In genomic region chr11:65817815-65818680, GRCh38 we compare ENCODE assay signal across 8 cellular contexts. TPM values are rescaled to one million over a fixed set of nuclear protein-coding genes. Genes with fewer than 3 reads are reported as not detected.
DNase-seq lines count a peak whose midpoint lies in the region; ATAC-seq and TF ChIP-seq lines count a peak whose summit lies in the region.

No MANE protein-coding gene starts in this region.

- no peaks in the 10 kb centered on the region for H3K27me3 ChIP-seq in liver (ENCODE audit: control insufficient read depth in 4 of 4, insufficient read depth in 4 of 4, low read length in 3 of 4)

- peaks cover 47% of the 10 kb centered on the region for H3K4me1 Mint-ChIP-seq in dendritic cell treated with granulocyte-macrophage colony-stimulating factor and Interleukin-4, amounts not matched to agents 40 ng/mL and 50 ng/mL, for 4 days (ENCODE audit: low read depth)

- no peaks in the 10 kb centered on the region for H3K9me3 ChIP-seq in liver (ENCODE audit: control insufficient read depth in 4 of 4, low read length in 3 of 4)

- intact Hi-C loops in dendritic cell treated with granulocyte-macrophage colony-stimulating factor and Interleukin-4, amounts not matched to agents 40 ng/mL and 50 ng/mL, for 4 days (cut with micrococcal nuclease) = loop anchor here (1.0 kb wide), 2 partner anchors 38 to 106 kb away; partner anchors contain the start of genes AP5B1 and KAT5

- H3K27ac Mint-ChIP-seq in dendritic cell treated with granulocyte-macrophage colony-stimulating factor and Interleukin-4, amounts not matched to agents 40 ng/mL and 50 ng/mL, for 4 days = peak overlapping the region; percentile 77

- peak overlapping the region; percentile 54 to 89 for H3K9ac ChIP-seq in liver (ENCODE audit: low read depth in 1 of 2, low read length in 2 of 2)

- H3K4me3 Mint-ChIP-seq in dendritic cell treated with granulocyte-macrophage colony-stimulating factor and Interleukin-4, amounts not matched to agents 40 ng/mL and 50 ng/mL, for 4 days = peak overlapping the region; percentile 78

- H3K9me3 Mint-ChIP-seq in dendritic cell treated with granulocyte-macrophage colony-stimulating factor and Interleukin-4, amounts not matched to agents 40 ng/mL and 50 ng/mL, for 4 days = no peaks in the 10 kb centered on the region

- H3K4me1 ChIP-seq in liver (ENCODE audit: control insufficient read depth in 4 of 4, insufficient read depth in 4 of 4, low read length in 3 of 4) = peaks cover 0 to 17% (median 11%) of the 10 kb centered on the region in 4 donors

- no peaks in the 10 kb centered on the region for H3K36me3 ChIP-seq in liver (ENCODE audit: control insufficient read depth in 4 of 4, insufficient read depth in 3 of 4, low read depth in 1 of 4, low read length in 3 of 4)

- TF ChIP-seq CTCF in liver (IDR thresholded peaks at IDR 0.05; ENCODE audit: low read depth, low read length, missing input control) = peak; percentile 99

- DNase-seq in AG20443 (ENCODE audit: low spot score) (peak; percentile 98), NCI-H526 (lab: John Stamatoyannopoulos, UW) (peak; percentile 67 to 94)
- peak; percentile 95 for DNase-seq in activated CD4-positive, alpha-beta T cell treated with anti-CD3 and anti-CD28 coated beads, Interleukin-2, amount 50 U/mL, for 1 hour
- DNase-seq in stimulated activated CD4-positive, alpha-beta T cell treated with anti-CD3 and anti-CD28 coated beads, Interleukin-2, amount 100 ng/mL, for 48 hours = peak; percentile 99

- WGBS in liver = 6% methylated on average over 74 of the region's 74 CpGs

- TF ChIP-seq RAD21 in liver (IDR thresholded peaks at IDR 0.05) = peak; percentile 84 to 88

- H3K27me3 Mint-ChIP-seq in dendritic cell treated with granulocyte-macrophage colony-stimulating factor and Interleukin-4, amounts not matched to agents 40 ng/mL and 50 ng/mL, for 4 days = peaks cover 7% of the 10 kb centered on the region

- peak; percentile 58 for ATAC-seq in GM19043 (IDR thresholded peaks at IDR 0.05; ENCODE audit: low read depth, unreplicated experiment)
- ATAC-seq in HG03439 (IDR thresholded peaks at IDR 0.05; ENCODE audit: unreplicated experiment) = peak; percentile 79

- peak overlapping the region; percentile 62 to 75 (median 64) for H3K4me3 ChIP-seq in liver (ENCODE audit: low read depth in 1 of 3, low read length in 3 of 3)

- H3K36me3 Mint-ChIP-seq in dendritic cell treated with granulocyte-macrophage colony-stimulating factor and Interleukin-4, amounts not matched to agents 40 ng/mL and 50 ng/mL, for 4 days (ENCODE audit: low read depth) = peaks cover 20% of the 10 kb centered on the region

- peak overlapping the region; percentile 62 to 80 for H3K27ac ChIP-seq in liver (ENCODE audit: low read depth in 1 of 2, low read length in 2 of 2)

TF ChIP-seq in liver, 16 proteins besides CTCF, POLR2A, EP300 and RAD21:
- TF ChIP-seq HNF4A (conservative IDR thresholded peaks at IDR 0.05) (no peak), RXRA (IDR thresholded peaks at IDR 0.05) (no peak), EGR1 (IDR thresholded peaks at IDR 0.05; ENCODE audit: low read depth in 2 of 2) (no peak), JUND (IDR thresholded peaks at IDR 0.05) (no peak), ZBTB33 (IDR thresholded peaks at IDR 0.05) (no peak), REST (IDR thresholded peaks at IDR 0.05) (no peak), YY1 (IDR thresholded peaks at IDR 0.05) (no peak), FOXA1 (IDR thresholded peaks at IDR 0.05) (no peak), GABPA (IDR thresholded peaks at IDR 0.05 in 1 of 2, conservative IDR thresholded peaks at IDR 0.05 in 1 of 2) (no peak), FOXA2 (IDR thresholded peaks at IDR 0.05) (no peak), SP1 (IDR thresholded peaks at IDR 0.05) (no peak), TAF1 (conservative IDR thresholded peaks at IDR 0.05) (no peak)
- TF ChIP-seq, protein P1, sequence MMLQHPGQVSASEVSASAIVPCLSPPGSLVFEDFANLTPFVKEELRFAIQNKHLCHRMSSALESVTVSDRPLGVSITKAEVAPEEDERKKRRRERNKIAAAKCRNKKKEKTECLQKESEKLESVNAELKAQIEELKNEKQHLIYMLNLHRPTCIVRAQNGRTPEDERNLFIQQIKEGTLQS (IDR thresholded peaks at IDR 0.05) = no peak
- TF ChIP-seq, protein P2, sequence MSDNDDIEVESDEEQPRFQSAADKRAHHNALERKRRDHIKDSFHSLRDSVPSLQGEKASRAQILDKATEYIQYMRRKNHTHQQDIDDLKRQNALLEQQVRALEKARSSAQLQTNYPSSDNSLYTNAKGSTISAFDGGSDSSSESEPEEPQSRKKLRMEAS (IDR thresholded peaks at IDR 0.05) = no peak

RNA-seq across cellular contexts. Expression of gene SNX32, which starts 15.7 kb away (rescaled TPM):
- total RNA-seq in liver = under 1 TPM; under 0.01 to 0.09 TPM
- under 1 TPM; 0.02 to 0.38 TPM for polyA plus RNA-seq in liver

RNA-seq across cellular contexts. Expression of gene OVOL1, which starts 31.2 kb away (rescaled TPM):
- under 1 TPM in 1 of 2 donors, not detected in 1; 0.05 TPM for total RNA-seq in liver
- not detected for polyA plus RNA-seq in liver

RNA-seq across cellular contexts. Expression of gene AP5B1, which starts 37.3 kb away (rescaled TPM):
- total RNA-seq in liver = 10 to 100 TPM in 1 of 2 donors, 1 to 10 TPM in 1; 4.7 to 10.8 TPM
- 1 to 10 TPM; 2.0 to 5.2 TPM for polyA plus RNA-seq in liver

RNA-seq across cellular contexts. Expression of gene CFL1, which starts 39.9 kb away (rescaled TPM):
- 100 to 1,000 TPM; 184 to 186 TPM for total RNA-seq in liver
- polyA plus RNA-seq in liver = 100 to 1,000 TPM; 377 to 498 TPM

RNA-seq across cellular contexts. Expression of gene MUS81, which starts 42.2 kb away (rescaled TPM):
- total RNA-seq in liver = 10 to 100 TPM; 20.2 to 24.7 TPM
- 10 to 100 TPM; 11.0 to 12.9 TPM for polyA plus RNA-seq in liver

Comparison
In these comparisons a context has a peak if more than half of its experiments do, and no peak if none do; other contexts are left out.
1. Peak in every context shown above with its lines: DNase-seq, ATAC-seq, H3K4me3 ChIP-seq and H3K27ac ChIP-seq.